In genomic region chr22:46574993-46575914, GRCh38 we compare ENCODE assay signal across 8 cellular contexts. TPM values are rescaled to one million over a fixed set of nuclear protein-coding genes. Genes with fewer than 3 reads are reported as not detected.
DNase-seq lines count a peak whose midpoint lies in the region; ATAC-seq and TF ChIP-seq lines count a peak whose summit lies in the region.

No MANE protein-coding gene starts in this region.

- H3K27ac Mint-ChIP-seq in activated CD4-positive, alpha-beta T cell treated with anti-CD3 and anti-CD28 coated beads, Interleukin-2, amount 10 ng/mL, durations not matched to agents 24 days and 14 days, result peak overlapping the region; percentile 92
- peak overlapping the region; percentile 28 for H3K27ac Mint-ChIP-seq in activated CD4-positive, alpha-beta memory T cell treated with anti-CD3 and anti-CD28 coated beads, Interleukin-2, amount 10 ng/mL, durations not matched to agents 7 days and 5 days
- peak overlapping the region; percentile 34 for H3K27ac Mint-ChIP-seq in stimulated activated memory B cell treated with anti-CD40 and anti-IgM and Interleukin-4, amounts not matched to agents 10 μg/mL and 1 μg/mL and 100 μg/mL, for 72 hours

- no peaks in the 10 kb centered on the region for H3K9me2 ChIP-seq in hepatocyte (replicated peaks; ENCODE audit: insufficient read depth)

- CTCF ChIA-PET in activated CD4-positive, alpha-beta memory T cell treated with anti-CD3 and anti-CD28 coated beads, Interleukin-2, amount 10 ng/mL, durations not matched to agents 7 days and 5 days (lab: Charles Lee), result interaction anchor here (1.3 kb wide), 1 partner anchor 12 kb away, joined by 9 read pairs; no protein-coding TSS in a partner anchor

- H3K27me3 ChIP-seq in hepatocyte (no peaks in the 10 kb centered on the region), uterus (no peaks in the 10 kb centered on the region)

- peak overlapping the region; percentile 83 for H3K4me3 Mint-ChIP-seq in activated CD4-positive, alpha-beta T cell treated with anti-CD3 and anti-CD28 coated beads, Interleukin-2, amount 10 ng/mL, durations not matched to agents 24 days and 14 days
- H3K4me3 Mint-ChIP-seq in activated CD4-positive, alpha-beta memory T cell treated with anti-CD3 and anti-CD28 coated beads, Interleukin-2, amount 10 ng/mL, durations not matched to agents 7 days and 5 days, result peak overlapping the region; percentile 70
- H3K4me3 Mint-ChIP-seq in stimulated activated memory B cell treated with anti-CD40 and anti-IgM and Interleukin-4, amounts not matched to agents 10 μg/mL and 1 μg/mL and 100 μg/mL, for 72 hours, result peak overlapping the region; percentile 68

- no peak for TF ChIP-seq POLR2A in uterus (IDR thresholded peaks at IDR 0.05)

- peaks cover 5% of the 10 kb centered on the region for H3K9me3 Mint-ChIP-seq in activated CD4-positive, alpha-beta T cell treated with anti-CD3 and anti-CD28 coated beads, Interleukin-2, amount 10 ng/mL, durations not matched to agents 24 days and 14 days
- H3K9me3 Mint-ChIP-seq in activated CD4-positive, alpha-beta memory T cell treated with anti-CD3 and anti-CD28 coated beads, Interleukin-2, amount 10 ng/mL, durations not matched to agents 7 days and 5 days, result peaks cover 11% of the 10 kb centered on the region
- peaks cover 4% of the 10 kb centered on the region for H3K9me3 Mint-ChIP-seq in stimulated activated memory B cell treated with anti-CD40 and anti-IgM and Interleukin-4, amounts not matched to agents 10 μg/mL and 1 μg/mL and 100 μg/mL, for 72 hours

- peaks cover 36% of the 10 kb centered on the region for H3K4me1 Mint-ChIP-seq in activated CD4-positive, alpha-beta T cell treated with anti-CD3 and anti-CD28 coated beads, Interleukin-2, amount 10 ng/mL, durations not matched to agents 24 days and 14 days
- H3K4me1 Mint-ChIP-seq in activated CD4-positive, alpha-beta memory T cell treated with anti-CD3 and anti-CD28 coated beads, Interleukin-2, amount 10 ng/mL, durations not matched to agents 7 days and 5 days, result peaks cover 42% of the 10 kb centered on the region
- peaks cover 45% of the 10 kb centered on the region for H3K4me1 Mint-ChIP-seq in stimulated activated memory B cell treated with anti-CD40 and anti-IgM and Interleukin-4, amounts not matched to agents 10 μg/mL and 1 μg/mL and 100 μg/mL, for 72 hours

- peaks cover 39% of the 10 kb centered on the region for H3K4me1 ChIP-seq in hepatocyte (ENCODE audit: insufficient read depth)
- peaks cover 0 to 6% of the 10 kb centered on the region in 2 donors for H3K4me1 ChIP-seq in uterus

- no peak for DNase-seq in activated CD4-positive, alpha-beta T cell treated with anti-CD3 and anti-CD28 coated beads, Interleukin-2, amount 10 ng/mL, durations not matched to agents 24 days and 14 days
- no peak for DNase-seq in activated CD4-positive, alpha-beta T cell treated with anti-CD3 and anti-CD28 coated beads, Interleukin-2, amount 50 U/mL, for 48 hours
- no peak for DNase-seq in activated CD4-positive, alpha-beta memory T cell treated with anti-CD3 and anti-CD28 coated beads, Interleukin-2, amount 10 ng/mL, durations not matched to agents 7 days and 5 days
- DNase-seq in hepatocyte (ENCODE audit: low spot score) (peak; percentile 79), uterus (no peak), HUDEP-2 (lab: John Stamatoyannopoulos, UW; ENCODE audit: unreplicated experiment in 76 of 76) (no peak)

- H3K27ac ChIP-seq in hepatocyte (peak overlapping the region; percentile 94), uterus (no peak overlapping the region)

- H2AFZ ChIP-seq in hepatocyte, result no peak overlapping the region

- H3K36me3 ChIP-seq in hepatocyte (replicated peaks; ENCODE audit: insufficient read depth, low read depth) (no peaks in the 10 kb centered on the region), uterus (no peaks in the 10 kb centered on the region)

- no peak for ATAC-seq in stimulated activated memory B cell treated with anti-CD40 and anti-IgM and Interleukin-4, amounts not matched to agents 10 μg/mL and 1 μg/mL and 100 μg/mL, for 72 hours
- ATAC-seq in HG03469 (IDR thresholded peaks at IDR 0.05; ENCODE audit: unreplicated experiment), result no peak

- peaks cover 24% of the 10 kb centered on the region for H3K79me2 ChIP-seq in hepatocyte

- H3K4me2 ChIP-seq in hepatocyte, result peak overlapping the region; percentile 82

- 47% methylated on average over 19 of the region's 19 CpGs for WGBS in hepatocyte (ENCODE audit: low lambda C conversion rate, missing lambda C conversion rate)

- H3K27me3 Mint-ChIP-seq in activated CD4-positive, alpha-beta T cell treated with anti-CD3 and anti-CD28 coated beads, Interleukin-2, amount 10 ng/mL, durations not matched to agents 24 days and 14 days, result no peaks in the 10 kb centered on the region
- peaks cover 4% of the 10 kb centered on the region for H3K27me3 Mint-ChIP-seq in activated CD4-positive, alpha-beta memory T cell treated with anti-CD3 and anti-CD28 coated beads, Interleukin-2, amount 10 ng/mL, durations not matched to agents 7 days and 5 days
- no peaks in the 10 kb centered on the region for H3K27me3 Mint-ChIP-seq in stimulated activated memory B cell treated with anti-CD40 and anti-IgM and Interleukin-4, amounts not matched to agents 10 μg/mL and 1 μg/mL and 100 μg/mL, for 72 hours

- TF ChIP-seq CTCF in hepatocyte (IDR thresholded peaks at IDR 0.05; ENCODE audit: poor library complexity) (no peak), uterus (IDR thresholded peaks at IDR 0.05) (no peak)

- H3K36me3 Mint-ChIP-seq in activated CD4-positive, alpha-beta T cell treated with anti-CD3 and anti-CD28 coated beads, Interleukin-2, amount 10 ng/mL, durations not matched to agents 24 days and 14 days (ENCODE audit: low read depth), result peaks cover 4% of the 10 kb centered on the region
- no peaks in the 10 kb centered on the region for H3K36me3 Mint-ChIP-seq in activated CD4-positive, alpha-beta memory T cell treated with anti-CD3 and anti-CD28 coated beads, Interleukin-2, amount 10 ng/mL, durations not matched to agents 7 days and 5 days (ENCODE audit: low read depth)
- H3K36me3 Mint-ChIP-seq in stimulated activated memory B cell treated with anti-CD40 and anti-IgM and Interleukin-4, amounts not matched to agents 10 μg/mL and 1 μg/mL and 100 μg/mL, for 72 hours, result peaks cover 5% of the 10 kb centered on the region

- H4K20me1 ChIP-seq in hepatocyte (ENCODE audit: insufficient read depth, poor library complexity, severe bottlenecking), result peaks cover 9% of the 10 kb centered on the region

- H3K4me3 ChIP-seq in hepatocyte (no peak overlapping the region), uterus (no peak overlapping the region)

- POLR2A ChIA-PET in activated CD4-positive, alpha-beta memory T cell treated with anti-CD3 and anti-CD28 coated beads, Interleukin-2, amount 10 ng/mL, durations not matched to agents 7 days and 5 days (lab: Charles Lee), result interaction anchor here (0.6 to 1.3 kb wide), 2 partner anchors 12 to 37 kb away, joined by 3 to 4 read pairs; no protein-coding TSS in a partner anchor

- no peaks in the 10 kb centered on the region for H3K9me3 ChIP-seq in hepatocyte (ENCODE audit: low read depth)
- no peaks in the 10 kb centered on the region for H3K9me3 ChIP-seq in uterus

- intact Hi-C loops in activated CD4-positive, alpha-beta T cell treated with anti-CD3 and anti-CD28 coated beads, Interleukin-2, amount 10 ng/mL, durations not matched to agents 24 days and 14 days (cut with micrococcal nuclease), result loop anchor here (5.0 kb wide), 1 partner anchor 37 kb away; no protein-coding TSS in a partner anchor
- intact Hi-C loops in uterus (cut with DNase I; ENCODE audit: low total_unique reads), result no loop called here

RNA-seq across cellular contexts. Expression of gene CELSR1, which starts 37.8 kb away (rescaled TPM):
- 0.36 and 0.37 TPM in 2 replicates for total RNA-seq in activated CD4-positive, alpha-beta T cell treated with anti-CD3 and anti-CD28 coated beads, Interleukin-2, amount 10 ng/mL, durations not matched to agents 24 days and 14 days
- total RNA-seq in activated CD4-positive, alpha-beta memory T cell treated with anti-CD3 and anti-CD28 coated beads, Interleukin-2, amount 10 ng/mL, durations not matched to agents 7 days and 5 days, result under 1 TPM; 0.10 to 0.13 TPM
- 5.8 and 8.7 TPM in 2 replicates for total RNA-seq in hepatocyte
- 3.0 and 4.9 TPM in 2 replicates for polyA plus RNA-seq in hepatocyte
- 10 to 100 TPM in 1 of 4 donors, 1 to 10 TPM in 3; 1.5 to 15.8 (median 8.4) TPM for total RNA-seq in uterus

RNA-seq across cellular contexts. Expression of gene GRAMD4, which starts 44.9 kb away (rescaled TPM):
- 63.8 and 66.1 TPM in 2 replicates for total RNA-seq in activated CD4-positive, alpha-beta T cell treated with anti-CD3 and anti-CD28 coated beads, Interleukin-2, amount 10 ng/mL, durations not matched to agents 24 days and 14 days
- total RNA-seq in activated CD4-positive, alpha-beta memory T cell treated with anti-CD3 and anti-CD28 coated beads, Interleukin-2, amount 10 ng/mL, durations not matched to agents 7 days and 5 days, result 10 to 100 TPM; 52.9 to 54.8 TPM
- total RNA-seq in hepatocyte, result 21.2 and 21.8 TPM in 2 replicates
- polyA plus RNA-seq in hepatocyte, result 31.0 and 32.6 TPM in 2 replicates
- 10 to 100 TPM in 3 of 4 donors, 1 to 10 TPM in 1; 5.6 to 37.0 (median 15.2) TPM for total RNA-seq in uterus

Comparison
In these comparisons a context has a peak if more than half of its experiments do, and no peak if none do; other contexts are left out.
1. H3K27ac Mint-ChIP-seq: peak in every context shown above with its lines; median percentile 92 in activated CD4-positive, alpha-beta T cell treated with anti-CD3 and anti-CD28 coated beads, Interleukin-2, amount 10 ng/mL, durations not matched to agents 24 days and 14 days; 34 in stimulated activated memory B cell treated with anti-CD40 and anti-IgM and Interleukin-4, amounts not matched to agents 10 μg/mL and 1 μg/mL and 100 μg/mL, for 72 hours; 28 in activated CD4-positive, alpha-beta memory T cell treated with anti-CD3 and anti-CD28 coated beads, Interleukin-2, amount 10 ng/mL, durations not matched to agents 7 days and 5 days.